In the genomic region with DNA sequence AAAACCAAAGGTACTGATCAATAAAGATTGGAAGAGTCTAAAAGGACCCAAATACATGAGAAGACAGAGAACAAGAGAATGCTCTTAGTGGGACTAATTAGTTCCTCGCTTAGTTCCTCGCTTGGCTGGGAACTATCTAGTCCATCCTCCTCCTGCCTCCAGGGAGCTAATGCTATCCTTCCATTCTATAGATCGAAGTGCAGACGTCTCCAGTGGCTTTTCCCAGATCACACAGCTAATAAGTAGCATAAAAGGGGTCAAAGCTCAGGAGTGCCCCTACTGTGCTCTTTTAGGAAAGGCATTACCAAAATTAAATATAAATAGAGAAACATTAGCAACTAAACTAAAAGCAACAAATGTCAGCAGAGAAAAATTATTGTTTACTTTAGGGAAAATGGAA, we compare ENCODE assay signal across 14 cellular contexts. TPM values are rescaled to one million over a fixed set of nuclear protein-coding genes. Genes with fewer than 3 reads are reported as not detected.
"Had no signal": no experiment of that assay in that cellular context is flagged by ENCODE, and none has a peak within 500 bp of the region (broad histone marks: within the 10 kb centered on the region; RNA-seq: fewer than 3 reads in every experiment).

No MANE protein-coding gene starts in this region.

- H3K4me3 Mint-ChIP-seq: activated CD4-positive, alpha-beta memory T cell treated with anti-CD3 and anti-CD28 coated beads for 36 hours; activated naive CD8-positive, alpha-beta T cell; activated T-cell treated with anti-CD3 and anti-CD28 coated beads, Interleukin-2, amount 50 U/mL, for 4 hours; nephron had no signal

- H3K36me3 ChIP-seq: esophagus squamous epithelium had no signal

- ATAC-seq: activated T-cell treated with anti-CD3 and anti-CD28 coated beads, Interleukin-2, amount 50 U/mL, for 4 hours; foreskin keratinocyte had no signal

- H3K27ac Mint-ChIP-seq: activated CD4-positive, alpha-beta memory T cell treated with anti-CD3 and anti-CD28 coated beads for 36 hours; activated naive CD8-positive, alpha-beta T cell had no signal

- H3K36me3 Mint-ChIP-seq: activated CD4-positive, alpha-beta memory T cell treated with anti-CD3 and anti-CD28 coated beads for 36 hours; activated naive CD8-positive, alpha-beta T cell had no signal

- H3K27ac ChIP-seq: esophagus squamous epithelium, foreskin keratinocyte had no signal

- H3K9me3 ChIP-seq: esophagus squamous epithelium had no signal

- H3K27me3 ChIP-seq: dorsolateral prefrontal cortex, esophagus squamous epithelium had no signal

- H3K4me1 ChIP-seq: foreskin keratinocyte had no signal

- DNase-seq: activated CD4-positive, alpha-beta memory T cell treated with anti-CD3 and anti-CD28 coated beads for 36 hours; activated gamma-delta T cell; activated T-cell treated with anti-CD3 and anti-CD28 coated beads, Interleukin-2, amount 50 U/mL, for 4 hours; anterior cingulate cortex; dorsolateral prefrontal cortex; esophagus squamous epithelium; foreskin keratinocyte; mesenchymal stem cell; stimulated activated CD4-positive, alpha-beta T cell treated with anti-CD3 and anti-CD28 coated beads, Interleukin-12 subunit alpha, Interleukin-12 subunit beta, amount 100 ng/mL, for 4 hours; stimulated activated naive CD4-positive, alpha-beta T cell treated with Interleukin-2 at 50 U/mL for 16 hours; T-helper 9 cell had no signal

- H3K27me3 Mint-ChIP-seq: activated CD4-positive, alpha-beta memory T cell treated with anti-CD3 and anti-CD28 coated beads for 36 hours; activated naive CD8-positive, alpha-beta T cell had no signal

- H3K9me3 Mint-ChIP-seq: activated CD4-positive, alpha-beta memory T cell treated with anti-CD3 and anti-CD28 coated beads for 36 hours; nephron had no signal

- H3K4me3 ChIP-seq: dorsolateral prefrontal cortex, esophagus squamous epithelium had no signal

RNA-seq across cellular contexts. Expression of gene PPARGC1A, which starts 42.3 kb away (rescaled TPM):
- total RNA-seq: activated CD4-positive, alpha-beta memory T cell treated with anti-CD3 and anti-CD28 coated beads for 36 hours; foreskin keratinocyte; pulmonary artery endothelial cell had no signal
- polyA plus RNA-seq: foreskin keratinocyte had no signal
